8 cellular contexts compared by ENCODE assay signal in genomic region chr6:99467509-99468106, GRCh38. TPM values are rescaled to one million over a fixed set of nuclear protein-coding genes. Genes with fewer than 3 reads are reported as not detected.
DNase-seq lines count a peak whose midpoint lies in the region; ATAC-seq and TF ChIP-seq lines count a peak whose summit lies in the region.

No MANE protein-coding gene starts in this region.

- POLR2A ChIA-PET in Caco-2 (lab: Charles Lee), result no interaction called here

- ATAC-seq in GM21529 (IDR thresholded peaks at IDR 0.05; ENCODE audit: unreplicated experiment), result peak; percentile 62
- ATAC-seq in naive B cell (ENCODE audit: low read depth in 2 of 2), result no peak
- no peak for ATAC-seq in HG03571 (IDR thresholded peaks at IDR 0.05; ENCODE audit: unreplicated experiment)
- no peak for ATAC-seq in left cardiac atrium

- H3K4me3 Mint-ChIP-seq in Caco-2 (ENCODE audit: unreplicated experiment) (no peak overlapping the region), naive B cell (no peak overlapping the region)

- H3K4me1 ChIP-seq in Caco-2, result no peaks in the 10 kb centered on the region

- no TSS peak for BruUV-seq in Caco-2 (replicated peaks; lab: Mats Ljungman, UMichigan)

- H3K27me3 ChIP-seq in Caco-2 (replicated peaks; ENCODE audit: control insufficient read depth, insufficient read depth, low read length), result no peaks in the 10 kb centered on the region

- DNase-seq in Caco-2 (no peak), NCI-H460 (ENCODE audit: extremely low read depth, low read depth) (peak; percentile 11), choroid plexus epithelial cell (ENCODE audit: low read depth) (peak; percentile 48), naive B cell (peak; percentile 25), nucleus accumbens (lab: John Stamatoyannopoulos, UW) (no peak), left cardiac atrium (no peak)

- H3K36me3 ChIP-seq in Caco-2 (ENCODE audit: control insufficient read depth, insufficient read depth, low read length), result no peaks in the 10 kb centered on the region

- H3K9me3 Mint-ChIP-seq in Caco-2 (ENCODE audit: unreplicated experiment) (no peaks in the 10 kb centered on the region), naive B cell (no peaks in the 10 kb centered on the region)

- H3K36me3 Mint-ChIP-seq in Caco-2 (ENCODE audit: insufficient read depth, unreplicated experiment), result peaks cover 16% of the 10 kb centered on the region
- peaks cover 0 to 7% of the 10 kb centered on the region in 2 donors for H3K36me3 Mint-ChIP-seq in naive B cell

- no peaks in the 10 kb centered on the region for H3K9me3 ChIP-seq in Caco-2

- no peaks in the 10 kb centered on the region for H3K27me3 Mint-ChIP-seq in Caco-2 (ENCODE audit: insufficient read depth, unreplicated experiment)
- no peaks in the 10 kb centered on the region for H3K27me3 Mint-ChIP-seq in naive B cell

- intact Hi-C loops in Caco-2 (cut with micrococcal nuclease; ENCODE audit: unreplicated experiment) (loop anchor here (1.0 to 5.0 kb wide), 4 partner anchors 121 to 355 kb away; no protein-coding TSS in a partner anchor), left cardiac atrium (cut with DNase I) (loop anchor here in 1 of 2 donors (2.0 kb wide), 1 partner anchor 279 kb away; no protein-coding TSS in a partner anchor)

- peak; percentile 60 to 61 for TF ChIP-seq CTCF in Caco-2 (IDR thresholded peaks at IDR 0.05; ENCODE audit: insufficient read depth in 1 of 2, low read depth in 1 of 2, low read length in 1 of 2, severe bottlenecking in 1 of 2, unreplicated experiment in 1 of 2)
- TF ChIP-seq CTCF in choroid plexus epithelial cell (conservative IDR thresholded peaks at IDR 0.05; ENCODE audit: low read depth, low read length), result peak; percentile 67

- H3K4me1 Mint-ChIP-seq in Caco-2 (ENCODE audit: low read depth, unreplicated experiment) (no peaks in the 10 kb centered on the region), naive B cell (peaks cover 0 to 4% (median 0%) of the 10 kb centered on the region in 3 donors)

- CTCF ChIA-PET in Caco-2 (lab: Charles Lee), result interaction anchor here (0.7 kb wide), 2 partner anchors 278 to 401 kb away, joined by 4 read pairs; no protein-coding TSS in a partner anchor

- H3K27ac Mint-ChIP-seq in Caco-2 (ENCODE audit: unreplicated experiment) (no peak overlapping the region), naive B cell (no peak overlapping the region)

- H3K4me3 ChIP-seq in Caco-2 (ENCODE audit: low read depth, low read length), result no peak overlapping the region
- no peak overlapping the region for H3K4me3 ChIP-seq in choroid plexus epithelial cell (ENCODE audit: low read depth, low read length)

RNA-seq across cellular contexts. Expression of gene PNISR, which starts 42.5 kb away (rescaled TPM):
- total RNA-seq in Caco-2 (2022) (69.5 and 81.5 TPM in 2 replicates), left cardiac atrium (10 to 100 TPM; 47.7 to 57.3 TPM)
- 57.4 and 86.5 TPM in 2 replicates for total RNA-seq in NCI-H460 (2014; rRNA removed; shearing (Covaris generic))
- 220 and 242 TPM in 2 replicates for polyA plus RNA-seq in NCI-H460 (2014; cell fraction: nucleus; rRNA removed)
- polyA plus RNA-seq in naive B cell (ENCODE audit: low read depth in 6 of 6), result 100 to 1,000 TPM; 104 to 138 (median 121) TPM

RNA-seq across cellular contexts. Expression of gene USP45, which starts 47.6 kb away (rescaled TPM):
- total RNA-seq in Caco-2 (2022) (11.7 and 12.2 TPM in 2 replicates), left cardiac atrium (1 to 10 TPM; 9.4 to 9.8 TPM)
- 15.5 and 17.4 TPM in 2 replicates for total RNA-seq in NCI-H460 (2014; rRNA removed; shearing (Covaris generic))
- 19.2 and 34.1 TPM in 2 replicates for polyA plus RNA-seq in NCI-H460 (2014; cell fraction: nucleus; rRNA removed)
- polyA plus RNA-seq in naive B cell (ENCODE audit: low read depth in 6 of 6), result 10 to 100 TPM in 2 of 6 donors, 1 to 10 TPM in 4; 7.3 to 16.1 (median 9.3) TPM

Comparison
In these comparisons a context has a peak if more than half of its experiments do, and no peak if none do; other contexts are left out.
1. DNase-seq: peak in NCI-H460 (single experiment), choroid plexus epithelial cell (single experiment) and naive B cell (single experiment); none in Caco-2 (0 of 2), nucleus accumbens (0 of 56) and left cardiac atrium (single experiment).